Comparison of ENCODE assay signal across 8 cellular contexts in genomic region chr15:81853349-81853748, GRCh38.
"Had no signal": no experiment of that assay in that cellular context is flagged by ENCODE, and none has a peak within 500 bp of the region (broad histone marks: within the 10 kb centered on the region; RNA-seq: fewer than 3 reads in every experiment).

No MANE protein-coding gene starts in this region.

- H3K4me3 Mint-ChIP-seq: HFFc6 had no signal

- H3K27ac ChIP-seq: HL-60 had no signal

- H3K4me1 ChIP-seq: HAP-1 had no signal

- H3K36me3 ChIP-seq: HAP-1 had no signal

- H3K27ac Mint-ChIP-seq: HFFc6 had no signal

- ATAC-seq: HCT116, K562 had no signal

- H3K9me3 ChIP-seq: HAP-1 had no signal

- DNase-seq: GOT3, H7, HFFc6, KG1 had no signal

- H3K4me3 ChIP-seq: HAP-1, K562 had no signal

- FAIRE-seq: K562 had no signal
